9 cellular contexts compared by ENCODE assay signal in genomic region chr2:95077521-95077807, GRCh38. TPM values are rescaled to one million over a fixed set of nuclear protein-coding genes. Genes with fewer than 3 reads are reported as not detected.
DNase-seq lines count a peak whose midpoint lies in the region; ATAC-seq and TF ChIP-seq lines count a peak whose summit lies in the region.
"Had no signal": no experiment of that assay in that cellular context is flagged by ENCODE, and none has a peak within 500 bp of the region (broad histone marks: within the 10 kb centered on the region; RNA-seq: fewer than 3 reads in every experiment).

No MANE protein-coding gene starts in this region.

- H3K4me1 Mint-ChIP-seq in CD4-positive, alpha-beta memory T cell: peaks cover 36 to 71% (median 62%) of the 10 kb centered on the region in 4 donors
- peaks cover 65% of the 10 kb centered on the region for H3K4me1 Mint-ChIP-seq in activated CD8-positive, alpha-beta T cell treated with anti-CD3 and anti-CD28 coated beads for 36 hours (ENCODE audit: low read depth)
- peaks cover 7% of the 10 kb centered on the region for H3K4me1 Mint-ChIP-seq in memory B cell

- H3K27me3 Mint-ChIP-seq in CD4-positive, alpha-beta memory T cell: no peaks in the 10 kb centered on the region
- no peaks in the 10 kb centered on the region for H3K27me3 Mint-ChIP-seq in activated CD8-positive, alpha-beta T cell treated with anti-CD3 and anti-CD28 coated beads for 36 hours
- H3K27me3 Mint-ChIP-seq in memory B cell: no peaks in the 10 kb centered on the region

- H3K4me3 ChIP-seq in CD4-positive, alpha-beta memory T cell (ENCODE audit: low read length in 2 of 2): no peak overlapping the region
- H3K4me3 ChIP-seq in vagina: no peak overlapping the region

- POLR2A ChIA-PET in CD4-positive, alpha-beta memory T cell (lab: Charles Lee; ENCODE audit: partially characterized antibody): interaction anchor here (1.0 to 12.3 kb wide), 7 partner anchors 19 to 83 kb away, joined by 3 to 647 read pairs (median 9); partner anchors contain the start of genes MAL, MRPS5 and ZNF514
- POLR2A ChIA-PET in activated CD8-positive, alpha-beta T cell treated with anti-CD3 and anti-CD28 coated beads for 36 hours (lab: Charles Lee): interaction anchor here (0.6 to 8.7 kb wide), 5 partner anchors 9 to 53 kb away, joined by 3 to 104 read pairs (median 37); partner anchors contain the start of gene MAL

- TF ChIP-seq CTCF in GM13977 (IDR thresholded peaks at IDR 0.05; ENCODE audit: extremely low read depth, insufficient read depth, missing control alignments) (peak; percentile 34), vagina (IDR thresholded peaks at IDR 0.05) (no peak)
- TF ChIP-seq CTCF in activated CD8-positive, alpha-beta T cell treated with anti-CD3 and anti-CD28 coated beads for 36 hours (IDR thresholded peaks at IDR 0.05): no peak

- in situ Hi-C loops in GM13977 (cut with MboI; ENCODE audit: low pct_unique_long_range_greater_than_20kb, low sequenced_read_pairs, unreplicated experiment): no loop called here

- TF ChIP-seq POLR2A in vagina (IDR thresholded peaks at IDR 0.05): no peak

- H3K4me1 ChIP-seq in CD4-positive, alpha-beta memory T cell (ENCODE audit: insufficient read depth, low read length): peaks cover 69% of the 10 kb centered on the region
- H3K4me1 ChIP-seq in vagina: peaks cover 5% of the 10 kb centered on the region

- no peaks in the 10 kb centered on the region for H3K36me3 ChIP-seq in CD4-positive, alpha-beta memory T cell (ENCODE audit: insufficient read depth, low read length)
- no peaks in the 10 kb centered on the region for H3K36me3 ChIP-seq in vagina

- H3K4me3 Mint-ChIP-seq in CD4-positive, alpha-beta memory T cell: peak overlapping the region; percentile 53 to 90 (median 78)
- peak overlapping the region; percentile 80 for H3K4me3 Mint-ChIP-seq in activated CD8-positive, alpha-beta T cell treated with anti-CD3 and anti-CD28 coated beads for 36 hours
- peak overlapping the region; percentile 19 for H3K4me3 Mint-ChIP-seq in memory B cell

- intact Hi-C loops in CD4-positive, alpha-beta memory T cell (cut with micrococcal nuclease): loop anchor here (2.0 to 5.0 kb wide), 3 partner anchors 15 to 325 kb away; partner anchors contain the start of gene FAHD2A
- intact Hi-C loops in activated CD8-positive, alpha-beta T cell treated with anti-CD3 and anti-CD28 coated beads for 36 hours (cut with micrococcal nuclease): loop anchor here (5.0 to 10.0 kb wide), 2 partner anchors 40 to 87 kb away; partner anchors contain the start of gene ZNF2
- intact Hi-C loops in vagina (cut with DNase I): no loop called here

- H3K27me3 ChIP-seq in CD4-positive, alpha-beta memory T cell (ENCODE audit: insufficient read depth, low read length): no peaks in the 10 kb centered on the region
- H3K27me3 ChIP-seq in vagina: no peaks in the 10 kb centered on the region

- CTCF ChIA-PET in CD4-positive, alpha-beta memory T cell (lab: Charles Lee; ENCODE audit: partially characterized antibody): interaction anchor here (1.4 to 14.4 kb wide), 14 partner anchors 12 to 88 kb away, joined by 4 to 765 read pairs (median 28); partner anchors contain the start of genes MAL, MRPS5, ZNF2 and ZNF514
- CTCF ChIA-PET in activated CD8-positive, alpha-beta T cell treated with anti-CD3 and anti-CD28 coated beads for 36 hours (lab: Charles Lee): interaction anchor here (1.2 to 11.1 kb wide), 10 partner anchors 10 to 87 kb away, joined by 4 to 375 read pairs (median 22); partner anchors contain the start of genes MAL and MRPS5

- H3K27ac Mint-ChIP-seq in CD4-positive, alpha-beta memory T cell: peak overlapping the region; percentile 50 to 92 (median 89)
- H3K27ac Mint-ChIP-seq in activated CD8-positive, alpha-beta T cell treated with anti-CD3 and anti-CD28 coated beads for 36 hours: peak overlapping the region; percentile 78
- no peak overlapping the region for H3K27ac Mint-ChIP-seq in memory B cell

- peak overlapping the region; percentile 56 for H3K27ac ChIP-seq in CD4-positive, alpha-beta memory T cell (ENCODE audit: low read depth, low read length)
- no peak overlapping the region for H3K27ac ChIP-seq in vagina

- H3K9me3 Mint-ChIP-seq in CD4-positive, alpha-beta memory T cell: no peaks in the 10 kb centered on the region
- no peaks in the 10 kb centered on the region for H3K9me3 Mint-ChIP-seq in activated CD8-positive, alpha-beta T cell treated with anti-CD3 and anti-CD28 coated beads for 36 hours
- H3K9me3 Mint-ChIP-seq in memory B cell: no peaks in the 10 kb centered on the region

- ATAC-seq in activated CD8-positive, alpha-beta T cell treated with anti-CD3 and anti-CD28 coated beads for 36 hours: no peak
- no peak for ATAC-seq in memory B cell (ENCODE audit: low read depth)

- H3K9me3 ChIP-seq in CD4-positive, alpha-beta memory T cell (ENCODE audit: control insufficient read depth in 1 of 2, low read length in 2 of 2): no peaks in the 10 kb centered on the region
- H3K9me3 ChIP-seq in vagina: no peaks in the 10 kb centered on the region

- H3K36me3 Mint-ChIP-seq in CD4-positive, alpha-beta memory T cell: no peaks in the 10 kb centered on the region
- H3K36me3 Mint-ChIP-seq in activated CD8-positive, alpha-beta T cell treated with anti-CD3 and anti-CD28 coated beads for 36 hours (ENCODE audit: low read depth): peaks cover 14% of the 10 kb centered on the region
- H3K36me3 Mint-ChIP-seq in memory B cell: no peaks in the 10 kb centered on the region

- DNase-seq in CD4-positive, alpha-beta memory T cell: no peak
- DNase-seq in GM13977 (ENCODE audit: low spot score) (no peak), memory B cell (ENCODE audit: low spot score in 2 of 2) (no peak), NCI-H2196 treated with DMSO at 0.1 percent for 48 hours (lab: John Stamatoyannopoulos, UW; ENCODE audit: unreplicated experiment) (no peak), HPDE6-E6E7 (ENCODE audit: extremely low spot score) (no peak), vagina (ENCODE audit: extremely low spot score in 2 of 2) (no peak), EL (no peak)
- DNase-seq in activated CD8-positive, alpha-beta T cell treated with anti-CD3 and anti-CD28 coated beads for 36 hours: no peak

RNA-seq across cellular contexts. Expression of gene MRPS5, which starts 44.1 kb away (rescaled TPM):
- total RNA-seq in CD4-positive, alpha-beta memory T cell: 10 to 100 TPM; 66.0 to 70.6 TPM
- polyA plus RNA-seq in CD4-positive, alpha-beta memory T cell: 10 to 100 TPM; 43.4 to 51.1 TPM
- 10 to 100 TPM; 93.0 to 96.1 TPM for total RNA-seq in activated CD8-positive, alpha-beta T cell treated with anti-CD3 and anti-CD28 coated beads for 36 hours
- total RNA-seq in vagina: 55.0 TPM

RNA-seq across cellular contexts. Expression of gene MAL, which starts 52.0 kb away (rescaled TPM):
- 100 to 1,000 TPM; 108 to 113 TPM for total RNA-seq in CD4-positive, alpha-beta memory T cell
- polyA plus RNA-seq in CD4-positive, alpha-beta memory T cell: 100 to 1,000 TPM; 271 to 274 TPM
- total RNA-seq in activated CD8-positive, alpha-beta T cell treated with anti-CD3 and anti-CD28 coated beads for 36 hours: 10 to 100 TPM; 54.0 to 59.2 TPM
- total RNA-seq in vagina: 71.0 TPM
- total RNA-seq: endothelial cell of umbilical vein had no signal
- polyA plus RNA-seq: endothelial cell of umbilical vein had no signal

Comparison
In these comparisons a context has a peak if more than half of its experiments do, and no peak if none do; other contexts are left out.
1. H3K4me3 Mint-ChIP-seq: peak in every context shown above with its lines; median percentile 80 in activated CD8-positive, alpha-beta T cell treated with anti-CD3 and anti-CD28 coated beads for 36 hours; 78 in CD4-positive, alpha-beta memory T cell; 19 in memory B cell.